Comparison of ENCODE assay signal across 9 cellular contexts in the genomic region with DNA sequence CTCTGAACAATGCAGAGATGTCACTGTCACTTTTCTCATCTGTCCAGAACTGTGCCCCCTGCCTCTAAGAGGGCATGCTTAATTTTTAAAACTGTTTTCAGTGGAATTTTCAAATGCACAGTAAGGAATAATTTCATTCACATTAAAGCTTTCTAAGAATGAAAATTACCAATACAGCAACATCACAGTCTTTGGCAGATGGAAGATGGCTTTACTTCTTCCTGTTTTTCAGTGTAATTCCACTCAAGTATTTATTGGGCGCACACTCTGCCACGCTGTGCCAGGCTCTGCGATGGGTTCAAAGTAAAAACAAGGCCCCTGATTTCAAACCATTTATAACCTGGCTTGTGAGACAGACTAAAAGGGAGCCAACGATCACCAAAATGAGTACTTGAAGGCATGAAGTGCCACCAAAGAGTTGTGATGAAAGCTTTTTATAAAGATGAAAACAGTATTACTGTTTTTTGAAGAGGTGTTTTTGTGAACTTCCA. TPM values are rescaled to one million over a fixed set of nuclear protein-coding genes. Genes with fewer than 3 reads are reported as not detected.
DNase-seq lines count a peak whose midpoint lies in the region; ATAC-seq, FAIRE-seq and TF ChIP-seq lines count a peak whose summit lies in the region.
"Had no signal": no experiment of that assay in that cellular context is flagged by ENCODE, and none has a peak within 500 bp of the region (broad histone marks: within the 10 kb centered on the region; RNA-seq: fewer than 3 reads in every experiment).

No MANE protein-coding gene starts in this region.

- H3K27me3 ChIP-seq in A673 (replicated peaks; ENCODE audit: insufficient read depth, low read depth, low read length, poor library complexity) (no peaks in the 10 kb centered on the region), GM12878 (replicated peaks in 1 of 2; ENCODE audit: control insufficient read depth in 2 of 2, insufficient read depth in 2 of 2, low read length in 1 of 2) (no peaks in the 10 kb centered on the region), mucosa of rectum (ENCODE audit: control insufficient read depth in 2 of 2, insufficient read depth in 2 of 2, low read length in 2 of 2) (no peaks in the 10 kb centered on the region)

- peak overlapping the region; percentile 96 to 100 (median 98) for H3K4me3 Mint-ChIP-seq in IgD-negative memory B cell

- H3K9me3 Mint-ChIP-seq in IgD-negative memory B cell, result no peaks in the 10 kb centered on the region

- no peak for TF ChIP-seq CTCF in A673 (conservative IDR thresholded peaks at IDR 0.05; ENCODE audit: low read depth, low read length)
- no peak for TF ChIP-seq CTCF in GM12878 (IDR thresholded peaks at IDR 0.05 in 2 of 3, conservative IDR thresholded peaks at IDR 0.05 in 1 of 3; ENCODE audit: control insufficient read depth in 2 of 3, extremely low read depth in 1 of 3, insufficient read depth in 1 of 3, low read depth in 3 of 3, low read length in 3 of 3)

- no peak for DNase-seq in A673 (ENCODE audit: low spot score)
- DNase-seq in GM12878 (ENCODE audit: low read depth, low spot score), result no peak
- DNase-seq in NCI-H146 (lab: John Stamatoyannopoulos, UW), result no peak
- no peak for DNase-seq in posterior vena cava (ENCODE audit: low spot score)
- DNase-seq: activated gamma-delta T cell treated with Interleukin-2 at 50 U/mL for 16 hours had no signal

- H4K20me1 ChIP-seq in GM12878 (ENCODE audit: control insufficient read depth, insufficient read depth), result 0 out of 2 replicates have a peak, but pooled peaks cover 4% of the 10 kb centered on the region

- intact Hi-C loops in A673 (cut with micrococcal nuclease; ENCODE audit: unreplicated experiment) (no loop called here), GM12878 (cut with micrococcal nuclease; ENCODE audit: unreplicated experiment) (loop anchor here (5.0 kb wide), 1 partner anchor 57 kb away; no protein-coding TSS in a partner anchor), posterior vena cava (cut with DNase I) (no loop called here)

- H3K27ac ChIP-seq in A673 (ENCODE audit: low read depth, low read length, poor library complexity, severe bottlenecking) (peak overlapping the region; percentile 94), GM12878 (ENCODE audit: control insufficient read depth, insufficient read depth) (peak overlapping the region; percentile 92), mucosa of rectum (ENCODE audit: low read depth in 2 of 2, low read length in 2 of 2) (peak overlapping the region; percentile 97)

- no peak for TF ChIP-seq EP300 in GM12878 (IDR thresholded peaks at IDR 0.05; ENCODE audit: borderline replicate concordance in 1 of 2, control insufficient read depth in 1 of 2, low read depth in 2 of 2, low read length in 2 of 2)

- SMC1A ChIA-PET in GM12878 (lab: Charles Lee; ENCODE audit: uncharacterized antibody, unreplicated experiment), result interaction anchor here (1.0 to 3.2 kb wide), 13 partner anchors 11 to 188 kb away, joined by 3 to 9 read pairs (median 4); no protein-coding TSS in a partner anchor

- H3K4me2 ChIP-seq in GM12878 (ENCODE audit: control insufficient read depth, insufficient read depth), result peak overlapping the region; percentile 98

- peaks cover 28 to 39% (median 30%) of the 10 kb centered on the region in 3 donors for H3K4me1 Mint-ChIP-seq in IgD-negative memory B cell

- peak overlapping the region; percentile 88 for H3K9ac ChIP-seq in GM12878 (ENCODE audit: control insufficient read depth, insufficient read depth, low read length)
- H3K9ac ChIP-seq in mucosa of rectum (ENCODE audit: low read depth in 1 of 2, low read length in 2 of 2), result peak overlapping the region in 1 of 2 donors; percentile 94

- no peak for TF ChIP-seq RAD21 in GM12878 (IDR thresholded peaks at IDR 0.05; ENCODE audit: insufficient read depth, low read depth, low read length)

- H3K4me1 ChIP-seq in A673 (ENCODE audit: insufficient read depth, low read length, poor library complexity, severe bottlenecking) (peaks cover 20% of the 10 kb centered on the region), GM12878 (ENCODE audit: control insufficient read depth, insufficient read depth, low read length) (peaks cover 11% of the 10 kb centered on the region), mucosa of rectum (ENCODE audit: control insufficient read depth in 2 of 2, insufficient read depth in 2 of 2, low read length in 2 of 2) (peaks cover 10 to 21% of the 10 kb centered on the region in 2 donors)

- no peak for TF ChIP-seq POLR2A in GM12878 (IDR thresholded peaks at IDR 0.05; ENCODE audit: low read depth, low read length)

- H3K27me3 Mint-ChIP-seq in IgD-negative memory B cell, result no peaks in the 10 kb centered on the region

- peak overlapping the region; percentile 80 for H2AFZ ChIP-seq in GM12878 (ENCODE audit: control insufficient read depth, low read depth, low read length)

- no peak; the same call in 2 of the 3 replicates for ATAC-seq in GM12878
- ATAC-seq in HG02610 (IDR thresholded peaks at IDR 0.05; ENCODE audit: unreplicated experiment), result no peak
- no peak for ATAC-seq in HG03159 (IDR thresholded peaks at IDR 0.05; ENCODE audit: unreplicated experiment)

- no peaks in the 10 kb centered on the region for H3K36me3 ChIP-seq in A673 (ENCODE audit: insufficient read depth, low read length, poor library complexity, severe bottlenecking)
- H3K36me3 ChIP-seq in GM12878 (ENCODE audit: control insufficient read depth in 2 of 2, insufficient read depth in 2 of 2, low read length in 1 of 2), result no peaks in the 10 kb centered on the region
- H3K36me3 ChIP-seq in mucosa of rectum (ENCODE audit: control insufficient read depth in 2 of 2, insufficient read depth in 2 of 2, low read length in 2 of 2), result no peaks in the 10 kb centered on the region

- FAIRE-seq in GM12878 (lab: Jason Lieb, UNC), result no peak

- in situ Hi-C loops in GM12878 (cut with MboI), result loop anchor here (5.0 kb wide), 1 partner anchor 117 kb away; a partner anchor contains a TSS

- H3K36me3 Mint-ChIP-seq in IgD-negative memory B cell, result no peaks in the 10 kb centered on the region

- CTCF ChIA-PET in A673 (lab: Charles Lee), result no interaction called here
- CTCF ChIA-PET in GM12878 (lab: Yijun Ruan, JAX), result interaction anchor here (0.6 to 2.3 kb wide), 7 partner anchors 12 to 242 kb away, joined by 3 to 16 read pairs (median 3); no protein-coding TSS in a partner anchor

- peak overlapping the region; percentile 98 to 99 (median 99) for H3K27ac Mint-ChIP-seq in IgD-negative memory B cell

- H3K79me2 ChIP-seq in GM12878 (ENCODE audit: control insufficient read depth, insufficient read depth, low read length), result peaks cover 39% of the 10 kb centered on the region

- H3K4me3 ChIP-seq in A673 (ENCODE audit: low read depth, low read length, poor library complexity, severe bottlenecking) (peak overlapping the region; percentile 72), GM12878 (peak overlapping the region; percentile 72), mucosa of rectum (ENCODE audit: low read length in 2 of 2) (peak overlapping the region; percentile 76 to 87)

- POLR2A ChIA-PET in A673 (lab: Charles Lee; ENCODE audit: low non-redundant PET) (no interaction called here), GM12878 (lab: Charles Lee) (interaction anchor here (0.7 to 1.7 kb wide), 7 partner anchors 29 to 192 kb away, joined by 3 to 6 read pairs (median 4); a partner anchor contains a TSS)

- BruUV-seq in A673 (replicated peaks; lab: Mats Ljungman, UMichigan), result TSS peak; percentile 61
- TSS peak; percentile 80 for BruUV-seq in GM12878 (replicated peaks; lab: Mats Ljungman, UMichigan)

- WGBS in GM12878 (ENCODE audit: insufficient coverage, insufficient replicate concordance, low lambda C conversion rate, missing lambda C conversion rate), result 25% methylated on average over 4 of the region's 4 CpGs

- RAD21 ChIA-PET in GM12878 (lab: Charles Lee; ENCODE audit: unreplicated experiment), result interaction anchor here (0.8 to 1.7 kb wide), 6 partner anchors 18 to 191 kb away, joined by 3 to 9 read pairs (median 4); a partner anchor contains a TSS

- no peaks in the 10 kb centered on the region for H3K9me3 ChIP-seq in A673 (ENCODE audit: low read depth, low read length, poor library complexity, severe bottlenecking)
- no peaks in the 10 kb centered on the region for H3K9me3 ChIP-seq in GM12878 (replicated peaks; ENCODE audit: control insufficient read depth, insufficient read depth, low read length)
- no peaks in the 10 kb centered on the region for H3K9me3 ChIP-seq in mucosa of rectum (ENCODE audit: control insufficient read depth in 2 of 2, low read length in 2 of 2)

TF ChIP-seq in GM12878, 131 proteins besides CTCF, POLR2A, EP300 and RAD21:
- TF ChIP-seq SMAD5 (IDR thresholded peaks at IDR 0.05; ENCODE audit: low read depth), result 0 out of 2 replicates have a peak, but pooled peaks have one; percentile 5
- no peak for TF ChIP-seq JUND (IDR thresholded peaks at IDR 0.05; ENCODE audit: low read depth, low read length)

RNA-seq across cellular contexts. Expression of a gene that starts 1.0 kb away (rescaled TPM):
- total RNA-seq in A673 (2021) (154 and 177 TPM in 2 replicates), GM12878 (2014; rRNA removed) (89.9 and 113 TPM in 2 replicates), GM12878 (2014; rRNA removed; fragmentation: Illumina TruSeq; extraction: Trizol) (130 and 138 TPM in 2 replicates), GM12878 (2021) (111 and 116 TPM in 2 replicates), posterior vena cava (10 to 100 TPM; 84.7 to 95.3 TPM)
- polyA plus RNA-seq in IgD-negative memory B cell (46.0 TPM), GM12878 (2011; rRNA removed) (119 and 187 TPM in 2 replicates), GM12878 (2014; fragmentation: Illumina TruSeq; extraction: Trizol) (134 and 183 TPM in 2 replicates), GM12878 (2014; fragmentation: Nextera tagmentation; extraction: Ambion mirVana) (10 to 100 TPM; 34.2 to 57.5 TPM), GM12878 (2014; rRNA removed) (68.2 and 76.8 TPM in 2 replicates), GM12878 (2016; fragmentation: Nextera tagmentation; extraction: Ambion mirVana) (10 to 100 TPM; 28.6 to 69.9 TPM)
- total RNA-seq in GM12878 (2013; cell fraction: nucleolus; rRNA removed), result 273 and 283 TPM in 2 replicates
- polyA plus RNA-seq in GM12878 (2011; ENCODE audit: low read depth), result 54.1 TPM
- 23.5 and 32.6 TPM in 2 replicates for polyA plus RNA-seq in GM12878 (2011; cell fraction: cytosol; rRNA removed)
- polyA plus RNA-seq in GM12878 (2011; cell fraction: nucleus; rRNA removed), result 63.5 and 80.6 TPM in 2 replicates
- polyA plus RNA-seq in GM12878 (2012), result 65.7 and 75.4 TPM in 2 replicates
- 53.8 and 72.5 TPM in 2 replicates for polyA minus RNA-seq in GM12878 (2011; rRNA and poly(A)+ RNA removed)
- 34.5 and 41.5 TPM in 2 replicates for polyA minus RNA-seq in GM12878 (2011; cell fraction: cytosol; rRNA and poly(A)+ RNA removed)
- 59.5 and 79.5 TPM in 2 replicates for polyA minus RNA-seq in GM12878 (2011; cell fraction: nucleus; rRNA and poly(A)+ RNA removed)
